10 cellular contexts compared by ENCODE assay signal in the genomic region with DNA sequence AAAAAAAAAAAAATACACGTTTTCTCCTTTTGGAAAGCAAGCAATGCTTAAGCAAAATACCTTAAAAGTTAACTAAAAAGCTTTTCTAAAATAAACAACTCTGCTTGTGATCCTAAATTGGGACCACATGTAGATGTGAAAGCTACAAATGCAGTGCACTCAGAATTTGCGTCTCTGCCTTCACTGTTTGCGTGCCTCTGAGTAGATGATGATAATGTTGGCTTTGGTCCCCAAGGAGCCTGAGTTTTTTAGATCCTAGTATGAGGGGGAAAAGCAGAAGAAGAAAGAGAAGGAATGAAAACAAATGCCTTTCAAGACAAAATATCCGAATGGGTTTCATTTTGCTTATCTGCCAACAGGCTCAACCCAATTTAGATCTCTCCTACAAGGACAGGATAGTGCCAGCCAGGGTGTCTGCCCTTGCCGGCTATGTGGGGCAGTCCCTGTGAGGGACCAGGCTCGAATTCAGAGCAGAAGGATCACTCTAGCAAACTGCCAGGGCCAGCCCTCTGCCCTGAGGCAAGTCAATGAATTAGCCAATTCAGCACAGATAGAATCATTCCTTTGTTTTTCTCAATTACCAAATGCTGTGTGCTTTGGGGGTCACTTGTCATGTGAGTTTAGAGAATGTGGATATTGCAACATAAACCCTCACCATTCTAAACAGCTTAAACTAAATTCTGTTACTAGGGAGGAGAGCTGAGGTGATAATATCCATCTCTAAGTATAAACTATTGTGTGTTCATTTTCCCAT. TPM values are rescaled to one million over a fixed set of nuclear protein-coding genes. Genes with fewer than 3 reads are reported as not detected.
DNase-seq lines count a peak whose midpoint lies in the region; ATAC-seq, FAIRE-seq and TF ChIP-seq lines count a peak whose summit lies in the region.
"Had no signal": no experiment of that assay in that cellular context is flagged by ENCODE, and none has a peak within 500 bp of the region (broad histone marks: within the 10 kb centered on the region; RNA-seq: fewer than 3 reads in every experiment).

No MANE protein-coding gene starts in this region.

- no peaks in the 10 kb centered on the region for H3K27me3 Mint-ChIP-seq in progenitor cell of endocrine pancreas

- no peaks in the 10 kb centered on the region for H3K36me3 ChIP-seq in pancreas

- no peaks in the 10 kb centered on the region for H3K36me3 Mint-ChIP-seq in progenitor cell of endocrine pancreas (ENCODE audit: insufficient read depth)

- TF ChIP-seq CTCF in foreskin keratinocyte (conservative IDR thresholded peaks at IDR 0.05) (no peak), pancreas (IDR thresholded peaks at IDR 0.05) (no peak), progenitor cell of endocrine pancreas (IDR thresholded peaks at IDR 0.05; ENCODE audit: unreplicated experiment) (no peak)

- FAIRE-seq in pancreas (lab: Jason Lieb, UNC): no peak
- FAIRE-seq: G401.6 had no signal

- ATAC-seq in foreskin keratinocyte: peak; percentile 15
- peak in 3 of 4 donors; percentile 26 to 43 (median 27) for ATAC-seq in pancreas
- ATAC-seq in GM19463 (IDR thresholded peaks at IDR 0.05; ENCODE audit: unreplicated experiment): no peak
- no peak for ATAC-seq in GM21367 (IDR thresholded peaks at IDR 0.05; ENCODE audit: unreplicated experiment)
- ATAC-seq: activated CD4-positive, CD25-positive, alpha-beta regulatory T cell treated with anti-CD3 and anti-CD28 coated beads, Interleukin-2, amount 50 U/mL, for 24 hours had no signal

- no peaks in the 10 kb centered on the region for H3K27me3 ChIP-seq in foreskin keratinocyte
- H3K27me3 ChIP-seq in pancreas: no peaks in the 10 kb centered on the region

- H3K4me3 ChIP-seq in pancreas: no peak overlapping the region

- intact Hi-C loops in pancreas (cut with DNase I): loop anchor here in 1 of 3 donors (10.0 kb wide), 1 partner anchor 265 kb away; no protein-coding TSS in a partner anchor

- H3K27ac ChIP-seq in foreskin keratinocyte: no peak overlapping the region
- H3K27ac ChIP-seq in pancreas: no peak overlapping the region

- DNase-seq in EL (peak; percentile 82), T1000 (lab: John Stamatoyannopoulos, UW) (peak; percentile 21), foreskin keratinocyte (peak in 1 of 2 donors; percentile 30), pancreas (no peak), progenitor cell of endocrine pancreas (ENCODE audit: low spot score, unreplicated experiment) (no peak), NCI-H345 (lab: John Stamatoyannopoulos, UW) (no peak)

- H3K4me1 Mint-ChIP-seq in progenitor cell of endocrine pancreas (ENCODE audit: low read depth): no peaks in the 10 kb centered on the region

- H3K27ac Mint-ChIP-seq in progenitor cell of endocrine pancreas: no peak overlapping the region

- WGBS in pancreas, 2 donors: 38 to 48% methylated on average over 6 of the region's 6 CpGs

- H3K9me3 ChIP-seq in pancreas: no peaks in the 10 kb centered on the region

- no peak overlapping the region for H3K4me3 Mint-ChIP-seq in progenitor cell of endocrine pancreas (ENCODE audit: low read depth)

- H3K9me3 Mint-ChIP-seq in progenitor cell of endocrine pancreas (ENCODE audit: low read depth): no peaks in the 10 kb centered on the region

- H3K4me1 ChIP-seq in foreskin keratinocyte: peaks cover 4% of the 10 kb centered on the region
- no peaks in the 10 kb centered on the region for H3K4me1 ChIP-seq in pancreas

RNA-seq across cellular contexts. Expression of a gene that starts 28.5 kb away (rescaled TPM):
- total RNA-seq in foreskin keratinocyte: 12.3 and 46.3 TPM in 2 replicates
- polyA plus RNA-seq in foreskin keratinocyte: 14.9 and 51.3 TPM in 2 replicates
- 100 to 1,000 TPM in 1 of 6 donors, 10 to 100 TPM in 5; 13.6 to 110 (median 59.2) TPM for total RNA-seq in pancreas
- 100 to 1,000 TPM; 290 to 879 TPM for polyA plus RNA-seq in pancreas
- total RNA-seq in progenitor cell of endocrine pancreas: 18.2 and 19.4 TPM in 2 replicates

RNA-seq across cellular contexts. Expression of a gene that starts 47.8 kb away (rescaled TPM):
- 0.04 and 0.10 TPM in 2 replicates for total RNA-seq in foreskin keratinocyte
- polyA plus RNA-seq in foreskin keratinocyte: 0.04 and 0.07 TPM in 2 replicates
- total RNA-seq in pancreas: 1 to 10 TPM in 3 of 6 donors, under 1 TPM in 3; 0.24 to 4.8 (median 1.5) TPM
- polyA plus RNA-seq in pancreas: under 1 TPM; 0.34 to 0.42 TPM
- total RNA-seq in progenitor cell of endocrine pancreas: 0.17 and 0.29 TPM in 2 replicates

RNA-seq across cellular contexts. Expression of a gene that starts 54.7 kb away (rescaled TPM):
- total RNA-seq in foreskin keratinocyte: 42.5 and 55.4 TPM in 2 replicates
- 9.3 and 14.0 TPM in 2 replicates for polyA plus RNA-seq in foreskin keratinocyte
- 1 to 10 TPM; 1.0 to 3.2 (median 3.1) TPM for total RNA-seq in pancreas
- 1 to 10 TPM in 1 of 2 donors, under 1 TPM in 1; 0.80 to 3.4 TPM for polyA plus RNA-seq in pancreas
- 28.0 and 30.1 TPM in 2 replicates for total RNA-seq in progenitor cell of endocrine pancreas

Comparison
In these comparisons a context has a peak if more than half of its experiments do, and no peak if none do; other contexts are left out.
1. DNase-seq: peak in EL (single experiment) and T1000 (single experiment); none in pancreas (0 of 6), progenitor cell of endocrine pancreas (single experiment) and NCI-H345 (single experiment).
2. ATAC-seq: peak in foreskin keratinocyte (single experiment) and pancreas (3 of 4); none in GM19463 (single experiment) and GM21367 (single experiment).